1 cellular context compared by ENCODE assay signal in genomic region chr17:79779661-79780365, GRCh38.
TF ChIP-seq lines count a peak whose summit lies in the region.

No MANE protein-coding gene starts in this region.

TF ChIP-seq in HEK293, 187 proteins besides CTCF, POLR2A, EP300 and RAD21 (continued from another document):
- TF ChIP-seq, protein P1, sequence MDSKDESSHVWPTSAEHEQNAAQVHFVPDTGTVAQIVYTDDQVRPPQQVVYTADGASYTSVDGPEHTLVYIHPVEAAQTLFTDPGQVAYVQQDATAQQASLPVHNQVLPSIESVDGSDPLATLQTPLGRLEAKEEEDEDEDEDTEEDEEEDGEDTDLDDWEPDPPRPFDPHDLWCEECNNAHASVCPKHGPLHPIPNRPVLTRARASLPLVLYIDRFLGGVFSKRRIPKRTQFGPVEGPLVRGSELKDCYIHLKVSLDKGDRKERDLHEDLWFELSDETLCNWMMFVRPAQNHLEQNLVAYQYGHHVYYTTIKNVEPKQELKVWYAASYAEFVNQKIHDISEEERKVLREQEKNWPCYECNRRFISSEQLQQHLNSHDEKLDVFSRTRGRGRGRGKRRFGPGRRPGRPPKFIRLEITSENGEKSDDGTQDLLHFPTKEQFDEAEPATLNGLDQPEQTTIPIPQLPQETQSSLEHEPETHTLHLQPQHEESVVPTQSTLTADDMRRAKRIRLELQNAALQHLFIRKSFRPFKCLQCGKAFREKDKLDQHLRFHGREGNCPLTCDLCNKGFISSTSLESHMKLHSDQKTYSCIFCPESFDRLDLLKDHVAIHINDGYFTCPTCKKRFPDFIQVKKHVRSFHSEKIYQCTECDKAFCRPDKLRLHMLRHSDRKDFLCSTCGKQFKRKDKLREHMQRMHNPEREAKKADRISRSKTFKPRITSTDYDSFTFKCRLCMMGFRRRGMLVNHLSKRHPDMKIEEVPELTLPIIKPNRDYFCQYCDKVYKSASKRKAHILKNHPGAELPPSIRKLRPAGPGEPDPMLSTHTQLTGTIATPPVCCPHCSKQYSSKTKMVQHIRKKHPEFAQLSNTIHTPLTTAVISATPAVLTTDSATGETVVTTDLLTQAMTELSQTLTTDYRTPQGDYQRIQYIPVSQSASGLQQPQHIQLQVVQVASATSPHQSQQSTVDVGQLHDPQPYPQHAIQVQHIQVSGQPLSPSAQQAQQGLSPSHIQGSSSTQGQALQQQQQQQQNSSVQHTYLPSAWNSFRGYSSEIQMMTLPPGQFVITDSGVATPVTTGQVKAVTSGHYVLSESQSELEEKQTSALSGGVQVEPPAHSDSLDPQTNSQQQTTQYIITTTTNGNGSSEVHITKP (tag by site-specific recombination; IDR thresholded peaks at IDR 0.05): 0 out of 2 replicates have a peak, but pooled peaks have one; percentile 36
- TF ChIP-seq ZBTB48 (tag by site-specific recombination; IDR thresholded peaks at IDR 0.05) (0 out of 2 replicates have a peak, but pooled peaks have one; percentile 1), ZNF768 (tag by site-specific recombination; IDR thresholded peaks at IDR 0.05) (peak; percentile 81)
